In the genomic region with DNA sequence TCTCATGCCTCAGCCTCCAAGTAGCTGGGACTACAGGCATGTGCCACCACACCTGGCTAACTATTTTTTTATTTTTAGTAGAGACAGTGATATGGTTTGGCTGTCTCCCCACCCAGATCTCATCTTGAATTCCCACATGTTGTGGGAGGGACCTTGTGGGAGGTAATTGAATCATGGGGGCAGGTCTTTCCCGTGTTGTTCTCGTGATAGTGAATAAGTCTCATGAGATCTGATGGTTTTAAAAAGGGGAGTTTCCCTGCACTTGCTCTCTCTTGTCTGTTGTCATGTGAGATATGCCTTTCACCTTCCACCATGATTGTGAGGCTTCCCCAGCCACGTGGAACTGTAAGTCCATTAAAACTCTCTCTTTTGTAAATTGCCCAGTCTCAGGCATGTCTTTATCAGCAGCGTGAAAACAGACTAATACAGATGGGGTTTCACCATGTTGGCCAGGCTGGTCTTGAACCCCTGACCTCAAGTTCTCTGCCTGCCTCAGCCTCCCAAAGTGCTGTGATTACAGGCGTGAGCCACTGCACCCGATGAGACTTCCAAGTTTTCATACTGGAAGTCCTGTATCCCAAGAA, we compare ENCODE assay signal across 6 cellular contexts. TPM values are rescaled to one million over a fixed set of nuclear protein-coding genes. Genes with fewer than 3 reads are reported as not detected.
"Had no signal": no experiment of that assay in that cellular context is flagged by ENCODE, and none has a peak within 500 bp of the region (broad histone marks: within the 10 kb centered on the region; RNA-seq: fewer than 3 reads in every experiment).

No MANE protein-coding gene starts in this region.

RNA-seq across cellular contexts. Expression of gene THRSP, which starts 48.6 kb away (rescaled TPM):
- total RNA-seq: GM23248, H1, H9, HFFc6, HT1080 had no signal
- polyA plus RNA-seq: GM23248, IgD-negative memory B cell had no signal
